Comparison of ENCODE assay signal across 28 cellular contexts in genomic region chr7:120718361-120718760, GRCh38.
"Had no signal": no experiment of that assay in that cellular context is flagged by ENCODE, and none has a peak within 500 bp of the region (broad histone marks: within the 10 kb centered on the region; RNA-seq: fewer than 3 reads in every experiment).

No MANE protein-coding gene starts in this region.

- FAIRE-seq: keratinocyte had no signal

- H3K36me3 Mint-ChIP-seq: naive thymus-derived CD8-positive, alpha-beta T cell; stimulated activated memory B cell treated with anti-CD40 and anti-IgM and Interleukin-4, amounts not matched to agents 10 μg/mL and 1 μg/mL and 100 μg/mL, for 72 hours; type B pancreatic cell had no signal

- H3K4me3 ChIP-seq: lower lobe of right lung, ovary, right atrium auricular region, right lobe of liver, smooth muscle cell, tibial nerve, vagina had no signal

- H3K36me3 ChIP-seq: lower lobe of right lung, neutrophil, ovary, right atrium auricular region, right lobe of liver, tibial nerve, vagina had no signal

- H3K4me2 ChIP-seq: smooth muscle cell had no signal

- H3K27ac Mint-ChIP-seq: naive thymus-derived CD8-positive, alpha-beta T cell; nephron; progenitor cell of endocrine pancreas; stimulated activated memory B cell treated with anti-CD40 and anti-IgM and Interleukin-4, amounts not matched to agents 10 μg/mL and 1 μg/mL and 100 μg/mL, for 72 hours; stimulated activated naive CD8-positive, alpha-beta T cell treated with anti-CD3 and anti-CD28 coated beads, Interleukin-15, amount 100 ng/mL, for 72 hours; type B pancreatic cell had no signal

- H3K4me1 Mint-ChIP-seq: naive thymus-derived CD8-positive, alpha-beta T cell; nephron; stimulated activated memory B cell treated with anti-CD40 and anti-IgM and Interleukin-4, amounts not matched to agents 10 μg/mL and 1 μg/mL and 100 μg/mL, for 72 hours; stimulated activated naive CD8-positive, alpha-beta T cell treated with anti-CD3 and anti-CD28 coated beads, Interleukin-15, amount 100 ng/mL, for 72 hours had no signal

- H3K4me3 Mint-ChIP-seq: naive thymus-derived CD8-positive, alpha-beta T cell; nephron; neural crest cell; stimulated activated memory B cell treated with anti-CD40 and anti-IgM and Interleukin-4, amounts not matched to agents 10 μg/mL and 1 μg/mL and 100 μg/mL, for 72 hours; stimulated activated naive CD8-positive, alpha-beta T cell treated with anti-CD3 and anti-CD28 coated beads, Interleukin-15, amount 100 ng/mL, for 72 hours; type B pancreatic cell had no signal

- H3K4me1 ChIP-seq: lower lobe of right lung, right atrium auricular region, right lobe of liver, tibial nerve, vagina had no signal

- H3K27me3 Mint-ChIP-seq: progenitor cell of endocrine pancreas; stimulated activated naive CD8-positive, alpha-beta T cell treated with anti-CD3 and anti-CD28 coated beads, Interleukin-15, amount 100 ng/mL, for 72 hours had no signal

- DNase-seq: hippocampal formation; kidney glomerular epithelial cell; left cardiac atrium; lower lobe of right lung; mammary epithelial cell; mesenchymal stem cell; naive thymus-derived CD8-positive, alpha-beta T cell; occipital lobe; ovary; right lobe of liver; stimulated activated CD4-positive, alpha-beta T cell treated with anti-CD3 and anti-CD28 coated beads, Interleukin-1b, Interleukin-23, amount 100 ng/mL, for 48 hours; stimulated activated CD4-positive, alpha-beta T cell treated with anti-CD3 and anti-CD28 coated beads, Interleukin-2, amount 100 ng/mL, for 48 hours; stimulated activated CD4-positive, alpha-beta T cell treated with anti-CD3 and anti-CD28 coated beads, Interleukin-4, amount 100 ng/mL, for 4 hours; stimulated activated CD8-positive, alpha-beta memory T cell treated with anti-CD3 and anti-CD28 coated beads, Interleukin-4, amount 100 ng/mL, for 48 hours; stimulated activated naive CD4-positive, alpha-beta T cell treated with Interleukin-2 at 50 U/mL for 16 hours; stimulated activated naive CD8-positive, alpha-beta T cell treated with anti-CD3 and anti-CD28 coated beads, Interleukin-15, amount 100 ng/mL, for 72 hours; substantia nigra had no signal

- H3K27me3 ChIP-seq: ovary, right atrium auricular region, tibial nerve, vagina had no signal

- H3K9me3 ChIP-seq: lower lobe of right lung, neutrophil, ovary, right atrium auricular region, right lobe of liver, tibial nerve, vagina had no signal

- H3K27ac ChIP-seq: lower lobe of right lung, neutrophil, ovary, right atrium auricular region, right lobe of liver, tibial nerve, vagina had no signal

- H3K9me3 Mint-ChIP-seq: nephron; neural crest cell; stimulated activated memory B cell treated with anti-CD40 and anti-IgM and Interleukin-4, amounts not matched to agents 10 μg/mL and 1 μg/mL and 100 μg/mL, for 72 hours; stimulated activated naive CD8-positive, alpha-beta T cell treated with anti-CD3 and anti-CD28 coated beads, Interleukin-15, amount 100 ng/mL, for 72 hours; type B pancreatic cell had no signal
